ENCODE assay signal across 28 cellular contexts in genomic region chr22:36580371-36580770, GRCh38.
"Had no signal": no experiment of that assay in that cellular context is flagged by ENCODE, and none has a peak within 500 bp of the region (broad histone marks: within the 10 kb centered on the region; RNA-seq: fewer than 3 reads in every experiment).

No MANE protein-coding gene starts in this region.

- H3K36me3 Mint-ChIP-seq: natural killer cell treated with Interleukin-12 subunit alpha and Interleukin-12 subunit beta and Interleukin-15 and Interleukin-18, amount 100 ng/mL, for 72 hours; stimulated activated effector memory CD8-positive, alpha-beta T cell treated with anti-CD3 and anti-CD28 coated beads, Interleukin-12 subunit alpha, Interleukin-12 subunit beta, amount 100 ng/mL, for 72 hours had no signal

- H3K79me2 ChIP-seq: parathyroid adenoma had no signal

- H3K9ac ChIP-seq: parathyroid adenoma had no signal

- H3K36me3 ChIP-seq: neutrophil, ovary, right lobe of liver, sigmoid colon, stomach, thoracic aorta, thyroid gland, tibial nerve, upper lobe of left lung, vagina had no signal

- H3K4me3 ChIP-seq: ovary, psoas muscle, right lobe of liver, sigmoid colon, stomach, thoracic aorta, thyroid gland, tibial nerve, upper lobe of left lung, vagina had no signal

- FAIRE-seq: small intestine had no signal

- H2AFZ ChIP-seq: parathyroid adenoma had no signal

- H3K4me1 Mint-ChIP-seq: naive thymus-derived CD8-positive, alpha-beta T cell; stimulated activated naive B cell treated with anti-CD40 and anti-IgM and Interleukin-4, amounts not matched to agents 10 μg/mL and 1 μg/mL and 100 μg/mL, for 72 hours had no signal

- DNase-seq: nephron progenitor cell; nucleus accumbens; ovary; psoas muscle; right cardiac atrium; sigmoid colon; small intestine; stimulated activated CD4-positive, alpha-beta T cell treated with anti-CD3 and anti-CD28 coated beads, Interleukin-15, amount 100 ng/mL, for 24 hours; stimulated activated CD4-positive, alpha-beta T cell treated with anti-CD3 and anti-CD28 coated beads, Interleukin-2, amount 100 ng/mL, for 24 hours; stimulated activated CD4-positive, alpha-beta T cell treated with anti-CD3 and anti-CD28 coated beads, Interleukin-2, amount 100 ng/mL, for 48 hours; stimulated activated CD4-positive, alpha-beta T cell treated with anti-CD3 and anti-CD28 coated beads, Interleukin-4, amount 100 ng/mL, for 24 hours; stimulated activated naive B cell treated with anti-CD40 and anti-IgM and Interleukin-4, amounts not matched to agents 10 μg/mL and 1 μg/mL and 100 μg/mL, for 72 hours; stimulated activated naive CD4-positive, alpha-beta T cell treated with Interleukin-2 at 50 U/mL for 16 hours; stomach; thyroid gland; upper lobe of left lung had no signal

- H3K27ac Mint-ChIP-seq: natural killer cell treated with Interleukin-12 subunit alpha and Interleukin-12 subunit beta and Interleukin-15 and Interleukin-18, amount 100 ng/mL, for 72 hours; nephron progenitor cell; progenitor cell of endocrine pancreas; stimulated activated effector memory CD8-positive, alpha-beta T cell treated with anti-CD3 and anti-CD28 coated beads, Interleukin-12 subunit alpha, Interleukin-12 subunit beta, amount 100 ng/mL, for 72 hours; stimulated activated naive B cell treated with anti-CD40 and anti-IgM and Interleukin-4, amounts not matched to agents 10 μg/mL and 1 μg/mL and 100 μg/mL, for 72 hours; stimulated activated naive CD8-positive, alpha-beta T cell treated with anti-CD3 and anti-CD28 coated beads, Interleukin-15, Interleukin-2, amounts not matched to agents 100 ng/mL and 50 ng/mL, for 24 hours had no signal

- H3K4me1 ChIP-seq: parathyroid adenoma, psoas muscle, right lobe of liver, stomach, thyroid gland, tibial nerve, upper lobe of left lung, vagina had no signal

- H3K27ac ChIP-seq: neutrophil, ovary, parathyroid adenoma, psoas muscle, right lobe of liver, sigmoid colon, stomach, thoracic aorta, thyroid gland, tibial nerve, upper lobe of left lung, vagina had no signal

- ATAC-seq: naive thymus-derived CD8-positive, alpha-beta T cell; natural killer cell treated with Interleukin-12 subunit alpha and Interleukin-12 subunit beta and Interleukin-15 and Interleukin-18, amount 100 ng/mL, for 72 hours; psoas muscle; stimulated activated naive B cell treated with anti-CD40 and anti-IgM and Interleukin-4, amounts not matched to agents 10 μg/mL and 1 μg/mL and 100 μg/mL, for 72 hours had no signal

- H3K27me3 ChIP-seq: ovary, right lobe of liver, sigmoid colon, thyroid gland, upper lobe of left lung, vagina had no signal

- H3K9me3 ChIP-seq: neutrophil, ovary, psoas muscle, right lobe of liver, sigmoid colon, stomach, thoracic aorta, thyroid gland, tibial nerve, upper lobe of left lung, vagina had no signal

- H3K9me3 Mint-ChIP-seq: natural killer cell treated with Interleukin-12 subunit alpha and Interleukin-12 subunit beta and Interleukin-15 and Interleukin-18, amount 100 ng/mL, for 72 hours; nephron progenitor cell; neural crest cell; stimulated activated effector memory CD8-positive, alpha-beta T cell treated with anti-CD3 and anti-CD28 coated beads, Interleukin-12 subunit alpha, Interleukin-12 subunit beta, amount 100 ng/mL, for 72 hours; stimulated activated naive B cell treated with anti-CD40 and anti-IgM and Interleukin-4, amounts not matched to agents 10 μg/mL and 1 μg/mL and 100 μg/mL, for 72 hours; stimulated activated naive CD8-positive, alpha-beta T cell treated with anti-CD3 and anti-CD28 coated beads, Interleukin-15, Interleukin-2, amounts not matched to agents 100 ng/mL and 50 ng/mL, for 24 hours had no signal

- H3K4me3 Mint-ChIP-seq: naive thymus-derived CD8-positive, alpha-beta T cell; natural killer cell treated with Interleukin-12 subunit alpha and Interleukin-12 subunit beta and Interleukin-15 and Interleukin-18, amount 100 ng/mL, for 72 hours; nephron progenitor cell; neural crest cell; stimulated activated effector memory CD8-positive, alpha-beta T cell treated with anti-CD3 and anti-CD28 coated beads, Interleukin-12 subunit alpha, Interleukin-12 subunit beta, amount 100 ng/mL, for 72 hours; stimulated activated naive B cell treated with anti-CD40 and anti-IgM and Interleukin-4, amounts not matched to agents 10 μg/mL and 1 μg/mL and 100 μg/mL, for 72 hours; stimulated activated naive CD8-positive, alpha-beta T cell treated with anti-CD3 and anti-CD28 coated beads, Interleukin-15, Interleukin-2, amounts not matched to agents 100 ng/mL and 50 ng/mL, for 24 hours had no signal
